In the genomic region with DNA sequence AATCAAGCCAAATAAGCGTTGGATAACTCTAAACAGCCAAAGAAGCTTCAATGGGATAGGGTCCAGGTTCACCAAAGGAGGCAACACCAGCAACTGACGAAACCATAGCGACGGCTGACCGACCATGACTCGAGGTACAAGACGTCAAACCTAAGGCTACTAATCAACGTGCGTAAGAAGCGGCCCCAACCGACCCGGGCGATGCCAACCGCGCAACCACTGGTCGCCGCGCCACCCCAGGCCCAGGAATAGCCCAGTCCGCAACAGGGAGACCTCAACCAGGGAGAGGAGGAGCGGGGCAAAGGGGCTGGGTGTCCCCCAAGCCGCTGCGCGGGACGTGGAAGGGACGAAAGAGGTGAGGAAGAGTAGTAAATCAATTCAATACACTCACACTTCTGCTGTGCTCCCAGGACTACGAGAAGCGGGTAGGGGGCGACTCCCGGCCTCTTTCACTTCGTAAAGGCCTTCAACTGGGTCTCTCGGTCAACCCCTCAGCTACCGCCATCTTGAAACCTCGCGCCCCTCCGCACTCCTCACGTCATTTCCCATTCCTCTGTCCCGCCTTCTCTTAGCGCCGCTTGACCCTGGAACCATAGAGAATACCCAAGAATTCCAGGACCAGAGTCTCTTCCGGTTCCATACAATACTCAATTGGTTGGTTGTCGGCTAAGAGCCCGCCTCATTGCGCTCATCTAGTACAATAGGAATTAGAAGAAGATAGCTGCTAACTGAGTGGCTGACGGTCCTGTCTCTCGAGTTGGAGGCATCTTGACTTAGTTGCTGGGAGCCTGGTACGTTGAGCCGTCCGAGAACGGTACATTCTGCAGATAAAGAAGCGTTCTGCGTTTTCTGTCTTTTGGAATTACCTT, we compare ENCODE assay signal across 8 cellular contexts. TPM values are rescaled to one million over a fixed set of nuclear protein-coding genes. Genes with fewer than 3 reads are reported as not detected.
DNase-seq lines count a peak whose midpoint lies in the region; ATAC-seq and TF ChIP-seq lines count a peak whose summit lies in the region.

A gene with protein sequence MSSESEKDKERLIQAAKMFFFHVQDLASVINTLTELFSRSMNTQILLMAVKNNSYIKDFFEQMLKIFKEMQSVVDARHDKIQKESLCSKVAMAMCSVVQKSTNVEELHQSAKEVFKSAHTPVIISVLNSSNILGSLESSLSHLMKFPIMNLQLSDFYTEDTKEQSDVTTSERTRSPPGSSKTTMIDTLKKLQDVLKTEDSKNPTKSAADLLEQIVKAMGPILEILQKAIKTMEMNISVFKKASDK (plus strand): TSS at position 710 of the 869 bp plus-strand sequence. CDS start 19,266 bp downstream, outside the sequence.
Gene WBP11, minus strand, starts transcription at position 518 of the 869 bp plus-strand sequence. CDS start 2,095 bp downstream, outside the sequence.

- POLR2A ChIA-PET in naive thymus-derived CD4-positive, alpha-beta T cell (lab: Charles Lee): interaction anchor here (0.6 to 11.9 kb wide), 24 partner anchors 8 to 743 kb away, joined by 3 to 316 read pairs (median 4); partner anchors contain the start of genes ARHGDIB, ATF7IP and RERG

- H3K4me3 Mint-ChIP-seq in activated T-helper 17 cell treated with anti-CD3 and anti-CD28 coated beads, Interleukin-2, amount 50 U/mL, for 72 hours: no peak within 1 kb of the TSS
- H3K4me3 Mint-ChIP-seq in naive thymus-derived CD4-positive, alpha-beta T cell: no peak within 1 kb of the TSS
- no peak within 1 kb of the TSS for H3K4me3 Mint-ChIP-seq in stimulated activated memory B cell treated with anti-CD40 and anti-IgM and Interleukin-4, amounts not matched to agents 10 μg/mL and 1 μg/mL and 100 μg/mL, for 72 hours

- CTCF ChIA-PET in naive thymus-derived CD4-positive, alpha-beta T cell (lab: Charles Lee): interaction anchor here (0.6 to 2.5 kb wide), 3 partner anchors 26 to 80 kb away, joined by 4 to 22 read pairs (median 4); a partner anchor contains a TSS

- peak; percentile 98 for ATAC-seq in activated T-helper 17 cell treated with anti-CD3 and anti-CD28 coated beads, Interleukin-2, amount 50 U/mL, for 72 hours (replicated peaks)
- ATAC-seq in naive thymus-derived CD4-positive, alpha-beta T cell: peak; percentile 98
- ATAC-seq in stimulated activated memory B cell treated with anti-CD40 and anti-IgM and Interleukin-4, amounts not matched to agents 10 μg/mL and 1 μg/mL and 100 μg/mL, for 72 hours: peak; percentile 100

- H3K36me3 ChIP-seq in naive thymus-derived CD4-positive, alpha-beta T cell (ENCODE audit: control insufficient read depth in 2 of 3, insufficient read depth in 3 of 3, low read length in 3 of 3): peaks cover 3 to 19% (median 4%) of the 10 kb centered on the region in 3 experiments

- intact Hi-C loops in naive thymus-derived CD4-positive, alpha-beta T cell (cut with micrococcal nuclease): loop anchor here (1.0 to 10.0 kb wide), 14 partner anchors 29 to 1701 kb away; partner anchors contain the start of genes ARHGDIB (in 2 of the 2), ATF7IP (in 2 of the 2), STRAP (in 2 of the 2) and EPS8 (in 1 of the 2)

- no peaks in the 10 kb centered on the region for H3K27me3 Mint-ChIP-seq in activated T-helper 17 cell treated with anti-CD3 and anti-CD28 coated beads, Interleukin-2, amount 50 U/mL, for 72 hours
- no peaks in the 10 kb centered on the region for H3K27me3 Mint-ChIP-seq in naive thymus-derived CD4-positive, alpha-beta T cell
- H3K27me3 Mint-ChIP-seq in stimulated activated memory B cell treated with anti-CD40 and anti-IgM and Interleukin-4, amounts not matched to agents 10 μg/mL and 1 μg/mL and 100 μg/mL, for 72 hours: no peaks in the 10 kb centered on the region

- H3K9me3 ChIP-seq in naive thymus-derived CD4-positive, alpha-beta T cell (ENCODE audit: control insufficient read depth in 2 of 3, low read length in 3 of 3): no peaks in the 10 kb centered on the region

- H3K4me1 Mint-ChIP-seq in activated T-helper 17 cell treated with anti-CD3 and anti-CD28 coated beads, Interleukin-2, amount 50 U/mL, for 72 hours: peaks cover 11% of the 10 kb centered on the region
- peaks cover 0 to 26% (median 10%) of the 10 kb centered on the region in 7 donors for H3K4me1 Mint-ChIP-seq in naive thymus-derived CD4-positive, alpha-beta T cell
- H3K4me1 Mint-ChIP-seq in stimulated activated memory B cell treated with anti-CD40 and anti-IgM and Interleukin-4, amounts not matched to agents 10 μg/mL and 1 μg/mL and 100 μg/mL, for 72 hours: peaks cover 12% of the 10 kb centered on the region

- DNase-seq in ELF-1 (ENCODE audit: low read depth, low spot score) (peak; percentile 98), H4 (ENCODE audit: low spot score) (peak; percentile 99), LNCaP clone FGC (ENCODE audit: low read depth) (peak; percentile 99), RPMI7951 (ENCODE audit: low read depth) (peak; percentile 98), fibroblast of peridontal ligament (ENCODE audit: extremely low read depth) (peak; percentile 99)
- peak; percentile 56 to 95 (median 91) for DNase-seq in naive thymus-derived CD4-positive, alpha-beta T cell

- no peak within 1 kb of the TSS for H3K27ac Mint-ChIP-seq in activated T-helper 17 cell treated with anti-CD3 and anti-CD28 coated beads, Interleukin-2, amount 50 U/mL, for 72 hours
- H3K27ac Mint-ChIP-seq in naive thymus-derived CD4-positive, alpha-beta T cell: no peak within 1 kb of the TSS
- H3K27ac Mint-ChIP-seq in stimulated activated memory B cell treated with anti-CD40 and anti-IgM and Interleukin-4, amounts not matched to agents 10 μg/mL and 1 μg/mL and 100 μg/mL, for 72 hours: no peak within 1 kb of the TSS

- no peak for TF ChIP-seq CTCF in LNCaP clone FGC (IDR thresholded peaks at IDR 0.05; ENCODE audit: control insufficient read depth, extremely low read depth, insufficient read depth)

- H3K4me3 ChIP-seq in LNCaP clone FGC (ENCODE audit: low read depth, low read length): peak within 1 kb of the TSS; percentile 92
- H3K4me3 ChIP-seq in naive thymus-derived CD4-positive, alpha-beta T cell (ENCODE audit: low read length): peak within 1 kb of the TSS; percentile 80

- H3K27me3 ChIP-seq in naive thymus-derived CD4-positive, alpha-beta T cell (ENCODE audit: control insufficient read depth in 2 of 2, insufficient read depth in 2 of 2, low read length in 2 of 2): no peaks in the 10 kb centered on the region

- H3K9me3 Mint-ChIP-seq in activated T-helper 17 cell treated with anti-CD3 and anti-CD28 coated beads, Interleukin-2, amount 50 U/mL, for 72 hours: no peaks in the 10 kb centered on the region
- no peaks in the 10 kb centered on the region for H3K9me3 Mint-ChIP-seq in naive thymus-derived CD4-positive, alpha-beta T cell
- H3K9me3 Mint-ChIP-seq in stimulated activated memory B cell treated with anti-CD40 and anti-IgM and Interleukin-4, amounts not matched to agents 10 μg/mL and 1 μg/mL and 100 μg/mL, for 72 hours: no peaks in the 10 kb centered on the region

- H3K36me3 Mint-ChIP-seq in activated T-helper 17 cell treated with anti-CD3 and anti-CD28 coated beads, Interleukin-2, amount 50 U/mL, for 72 hours (ENCODE audit: low read depth): no peaks in the 10 kb centered on the region
- peaks cover 0 to 8% (median 5%) of the 10 kb centered on the region in 5 donors for H3K36me3 Mint-ChIP-seq in naive thymus-derived CD4-positive, alpha-beta T cell
- H3K36me3 Mint-ChIP-seq in stimulated activated memory B cell treated with anti-CD40 and anti-IgM and Interleukin-4, amounts not matched to agents 10 μg/mL and 1 μg/mL and 100 μg/mL, for 72 hours: peaks cover 13% of the 10 kb centered on the region

- H3K4me1 ChIP-seq in naive thymus-derived CD4-positive, alpha-beta T cell (ENCODE audit: control insufficient read depth in 2 of 2, insufficient read depth in 2 of 2, low read length in 2 of 2): peaks cover 14 to 19% of the 10 kb centered on the region in 2 donors

- H3K27ac ChIP-seq in naive thymus-derived CD4-positive, alpha-beta T cell (ENCODE audit: low read depth, low read length): peak within 1 kb of the TSS; percentile 97

RNA-seq across cellular contexts. Expression of the first gene that starts in this region (rescaled TPM):
- total RNA-seq in H4 (2014; rRNA removed; shearing (Covaris generic)): 1.2 and 2.8 TPM in 2 replicates
- total RNA-seq in RPMI7951 (2014; rRNA removed; shearing (Covaris generic)): 1.8 and 3.3 TPM in 2 replicates
- 1 to 10 TPM; 2.6 to 3.7 TPM for total RNA-seq in activated T-helper 17 cell treated with anti-CD3 and anti-CD28 coated beads, Interleukin-2, amount 50 U/mL, for 72 hours
- total RNA-seq in naive thymus-derived CD4-positive, alpha-beta T cell: 1 to 10 TPM in 2 of 5 experiments, under 1 TPM in 2, not detected in 1; 0.22 to 1.7 (median 1.2) TPM
- 1 to 10 TPM in 1 of 2 donors, under 1 TPM in 1; 0.86 to 1.5 TPM for polyA plus RNA-seq in naive thymus-derived CD4-positive, alpha-beta T cell

RNA-seq across cellular contexts. Expression of gene WBP11, which starts in this region (rescaled TPM):
- 21.3 and 35.5 TPM in 2 replicates for total RNA-seq in H4 (2014; rRNA removed; shearing (Covaris generic))
- 23.9 and 31.6 TPM in 2 replicates for total RNA-seq in RPMI7951 (2014; rRNA removed; shearing (Covaris generic))
- total RNA-seq in activated T-helper 17 cell treated with anti-CD3 and anti-CD28 coated beads, Interleukin-2, amount 50 U/mL, for 72 hours: 100 to 1,000 TPM in 1 of 2 donors, 10 to 100 TPM in 1; 87.5 to 102 TPM
- total RNA-seq in naive thymus-derived CD4-positive, alpha-beta T cell: 100 to 1,000 TPM in 2 of 5 experiments, 10 to 100 TPM in 3; 77.9 to 129 (median 90.4) TPM
- 10 to 100 TPM; 58.5 to 61.2 TPM for polyA plus RNA-seq in naive thymus-derived CD4-positive, alpha-beta T cell

Comparison
In these comparisons a context has a peak if more than half of its experiments do, and no peak if none do; other contexts are left out.
1. Peak in every context shown above with its lines: DNase-seq, ATAC-seq, H3K4me3 ChIP-seq and H3K27ac ChIP-seq.